8 cellular contexts compared by ENCODE assay signal in the genomic region with DNA sequence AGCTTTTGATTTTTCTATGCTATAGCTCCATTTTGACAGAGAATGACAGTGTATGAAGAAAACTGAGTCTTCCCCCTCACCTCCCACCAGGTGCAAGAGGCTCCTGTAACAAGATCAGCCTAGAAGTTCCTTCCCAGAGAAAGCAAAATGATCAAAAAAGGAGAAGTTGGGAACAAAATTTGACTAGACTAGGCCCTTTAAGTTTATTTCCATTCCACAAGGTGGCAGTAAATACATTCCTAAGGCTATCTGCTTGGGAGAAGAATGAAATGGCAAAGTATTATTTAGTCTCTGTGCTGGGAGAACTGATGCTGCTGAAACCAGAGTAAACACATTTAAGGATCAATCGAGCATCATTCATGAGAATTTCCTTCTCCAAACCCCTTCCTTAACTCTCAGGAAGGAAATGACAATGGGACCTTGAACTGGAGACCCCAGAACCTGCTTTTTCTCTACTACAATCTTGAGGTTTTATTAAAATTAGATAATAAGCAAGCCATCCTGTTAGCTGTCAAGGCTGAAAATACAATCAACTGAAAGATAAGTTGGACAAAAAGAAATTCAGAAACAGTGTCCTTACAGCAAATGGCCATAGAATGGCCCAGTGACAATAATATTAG.
DNase-seq lines count a peak whose midpoint lies in the region; ATAC-seq, FAIRE-seq and TF ChIP-seq lines count a peak whose summit lies in the region.

No MANE protein-coding gene starts in this region.

- H3K4me1 ChIP-seq in psoas muscle: no peaks in the 10 kb centered on the region

- no peaks in the 10 kb centered on the region for H3K27me3 ChIP-seq in psoas muscle (ENCODE audit: insufficient read depth in 3 of 3, low read length in 2 of 3)

- H3K27ac ChIP-seq in SK-N-MC (peak overlapping the region; percentile 96), psoas muscle (no peak overlapping the region)

- intact Hi-C loops in psoas muscle (cut with DNase I): loop anchor here (2.0 to 5.0 kb wide), 3 partner anchors 460 to 845 kb away; partner anchors contain the start of gene GAS1 (in 1 of the 2)

- DNase-seq in Caki2 (ENCODE audit: low read depth) (peak; percentile 28), HTR-8/SVneo (ENCODE audit: insufficient read length, low spot score) (peak; percentile 21), SK-N-MC (ENCODE audit: low read depth, low spot score) (peak; percentile 87), fibroblast of the conjunctiva (ENCODE audit: low read depth) (peak; percentile 77), psoas muscle (no peak), mesenteric fat pad (ENCODE audit: low spot score) (no peak)
- no peak for DNase-seq in activated CD4-positive, alpha-beta T cell treated with anti-CD3 and anti-CD28 coated beads for 48 hours

- TF ChIP-seq CTCF in psoas muscle (IDR thresholded peaks at IDR 0.05): peak; percentile 68

- no peaks in the 10 kb centered on the region for H3K9me3 ChIP-seq in SK-N-MC (ENCODE audit: low read depth, low read length)
- H3K9me3 ChIP-seq in psoas muscle: no peaks in the 10 kb centered on the region

- in situ Hi-C loops in Caki2 (cut with HindIII; ENCODE audit: low pct_unique_long_range_greater_than_20kb, low sequenced_read_pairs): no loop called here

- ATAC-seq in psoas muscle: peak in 3 of 4 donors; percentile 40 to 78 (median 51)
- ATAC-seq in HG03097 (IDR thresholded peaks at IDR 0.05; ENCODE audit: low FRiP score, unreplicated experiment): no peak

- peak overlapping the region; percentile 71 for H3K9ac ChIP-seq in SK-N-MC (ENCODE audit: insufficient read length)

- no peak overlapping the region for H3K4me3 ChIP-seq in SK-N-MC
- no peak overlapping the region for H3K4me3 ChIP-seq in psoas muscle

- no peak for FAIRE-seq in HTR-8/SVneo (lab: Jason Lieb, UNC)

- WGBS in psoas muscle, 3 donors: 0 to 5% (median 3%) methylated on average over 1 of the region's 1 CpG

- H3K36me3 ChIP-seq in SK-N-MC (ENCODE audit: insufficient read depth, low read length) (no peaks in the 10 kb centered on the region), psoas muscle (ENCODE audit: insufficient read depth in 1 of 2, low read depth in 1 of 2) (no peaks in the 10 kb centered on the region)

Comparison
In these comparisons a context has a peak if more than half of its experiments do, and no peak if none do; other contexts are left out.
1. DNase-seq: peak in Caki2 (single experiment), HTR-8/SVneo (single experiment), SK-N-MC (single experiment) and fibroblast of the conjunctiva (single experiment); none in psoas muscle (0 of 2), mesenteric fat pad (single experiment) and activated CD4-positive, alpha-beta T cell treated with anti-CD3 and anti-CD28 coated beads for 48 hours (single experiment).